Comparison of ENCODE assay signal across 14 cellular contexts in the genomic region with DNA sequence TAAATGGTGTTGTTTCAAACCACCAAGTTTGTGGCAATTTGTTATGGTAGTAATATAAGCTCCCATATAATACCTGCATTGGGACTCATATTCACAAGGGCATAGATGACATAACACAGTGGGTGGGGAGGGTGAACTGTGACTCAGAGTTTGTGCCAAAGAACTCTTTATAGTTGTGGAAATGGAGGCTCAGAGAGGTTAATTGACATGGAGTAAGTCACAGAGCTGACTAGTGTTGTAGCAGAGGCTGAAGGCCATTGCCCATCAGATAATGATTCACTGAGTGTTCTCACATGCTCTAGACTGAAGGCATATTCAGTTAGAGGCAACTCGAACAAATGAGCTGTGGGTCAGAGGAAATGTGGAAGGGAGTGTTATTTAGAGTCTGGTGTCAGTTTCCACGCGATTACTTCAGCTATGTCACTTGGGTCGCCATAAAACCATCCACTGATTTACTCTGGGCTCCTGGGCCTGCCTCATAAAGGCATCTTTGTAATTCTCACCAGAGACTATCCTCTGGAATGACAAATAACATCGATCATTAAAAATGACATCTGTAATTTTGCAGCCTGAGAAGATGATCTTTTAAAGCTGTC.
DNase-seq lines count a peak whose midpoint lies in the region; ATAC-seq and TF ChIP-seq lines count a peak whose summit lies in the region.
"Had no signal": no experiment of that assay in that cellular context is flagged by ENCODE, and none has a peak within 500 bp of the region (broad histone marks: within the 10 kb centered on the region; RNA-seq: fewer than 3 reads in every experiment).

No MANE protein-coding gene starts in this region.

- no peak for TF ChIP-seq EP300 in transverse colon (IDR thresholded peaks at IDR 0.05; ENCODE audit: low read depth)

- ATAC-seq in GM18505 (IDR thresholded peaks at IDR 0.05; ENCODE audit: unreplicated experiment): no peak

- H3K27me3 ChIP-seq in adipocyte (replicated peaks; ENCODE audit: control insufficient read depth, insufficient read depth, low read length): no peaks in the 10 kb centered on the region
- H3K27me3 ChIP-seq in transverse colon: no peaks in the 10 kb centered on the region

- H3K9me3 ChIP-seq in adipocyte (ENCODE audit: control insufficient read depth, low read length): peaks cover 5% of the 10 kb centered on the region
- peaks cover 0 to 3% of the 10 kb centered on the region in 2 donors for H3K9me3 ChIP-seq in transverse colon

- H3K36me3 ChIP-seq in adipocyte (ENCODE audit: control insufficient read depth, insufficient read depth, low read length, severe bottlenecking): no peaks in the 10 kb centered on the region
- no peaks in the 10 kb centered on the region for H3K36me3 ChIP-seq in transverse colon

- no peak overlapping the region for H3K4me3 ChIP-seq in adipocyte (ENCODE audit: low read length)
- H3K4me3 ChIP-seq in transverse colon: no peak overlapping the region

- TF ChIP-seq CTCF in transverse colon (IDR thresholded peaks at IDR 0.05): no peak

- DNase-seq in HCEC 1CT (peak; percentile 21), adipocyte (ENCODE audit: low read depth) (peak; percentile 36), kidney tubule cell (ENCODE audit: low spot score) (peak; percentile 88), transverse colon (peak; percentile 13), NCI-H2081 (lab: John Stamatoyannopoulos, UW) (no peak), T-helper 1 cell (no peak)
- DNase-seq: activated CD4-positive, alpha-beta memory T cell treated with anti-CD3 and anti-CD28 coated beads for 36 hours; activated naive CD4-positive, alpha-beta T cell treated with anti-CD3 and anti-CD28 coated beads for 36 hours; foreskin fibroblast; KBM-7; NCI-H2107; OCI-M1; posterior cingulate gyrus had no signal

- in situ Hi-C loops in transverse colon (cut with MboI; ENCODE audit: low pct_ligation_motif_present in 1 of 4, low pct_unique_long_range_greater_than_20kb in 1 of 4, low sequenced_read_pairs in 3 of 4): no loop called here

- no peak for TF ChIP-seq POLR2A in transverse colon (IDR thresholded peaks at IDR 0.05)
- TF ChIP-seq POLR2A in GM18505 (IDR thresholded peaks at IDR 0.05; ENCODE audit: borderline replicate concordance, extremely low read depth, insufficient read depth, insufficient read length): no peak

- intact Hi-C loops in transverse colon (cut with DNase I; ENCODE audit: low total_unique reads): no loop called here

- no peak overlapping the region for H3K9ac ChIP-seq in adipocyte (ENCODE audit: low read length)

- WGBS in transverse colon (ENCODE audit: low coverage in 1 of 2), 2 donors: 14 to 24% methylated on average over 1 to 5 of the region's 5 CpGs

- H3K4me1 ChIP-seq in adipocyte (ENCODE audit: control insufficient read depth, insufficient read depth, low read length) (peaks cover 3% of the 10 kb centered on the region), transverse colon (peaks cover 0 to 13% (median 2%) of the 10 kb centered on the region in 4 donors)

- peak overlapping the region; percentile 9 to 54 (median 44) for H3K27ac ChIP-seq in transverse colon

Comparison
In these comparisons a context has a peak if more than half of its experiments do, and no peak if none do; other contexts are left out.
1. DNase-seq: peak in HCEC 1CT (single experiment), adipocyte (single experiment), kidney tubule cell (single experiment) and transverse colon (single experiment); none in NCI-H2081 (0 of 2) and T-helper 1 cell (0 of 5).